In the genomic region with DNA sequence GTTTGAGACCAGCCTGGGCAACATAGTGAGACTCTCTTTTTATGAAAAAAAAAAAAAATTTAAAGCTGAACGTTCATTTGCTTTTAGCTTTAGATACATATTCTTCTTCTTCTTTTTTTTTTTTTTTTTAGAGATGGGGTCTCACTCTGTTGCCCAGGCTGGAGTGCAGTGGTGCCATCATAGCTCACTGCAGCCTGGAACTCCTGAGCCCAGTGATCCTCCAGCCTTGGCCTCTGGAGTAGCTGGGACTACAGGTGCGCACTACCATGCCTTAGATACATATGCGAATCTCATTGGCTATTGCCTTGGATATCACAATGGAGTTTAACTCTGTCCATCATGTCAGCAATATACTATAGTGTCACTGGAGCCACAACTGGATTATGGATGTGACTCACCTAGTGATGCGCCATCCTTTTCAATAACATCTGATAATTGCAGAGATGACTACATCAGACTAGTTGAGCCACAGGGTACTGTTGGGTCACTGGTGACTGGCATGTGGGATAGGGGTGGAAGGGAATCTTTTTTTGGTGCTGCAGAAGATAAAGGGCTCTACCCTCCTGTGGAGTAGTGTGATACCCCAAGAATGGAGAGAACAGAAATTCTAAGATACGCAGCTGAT, we compare ENCODE assay signal across 23 cellular contexts. TPM values are rescaled to one million over a fixed set of nuclear protein-coding genes. Genes with fewer than 3 reads are reported as not detected.
DNase-seq lines count a peak whose midpoint lies in the region; ATAC-seq and TF ChIP-seq lines count a peak whose summit lies in the region.
"Had no signal": no experiment of that assay in that cellular context is flagged by ENCODE, and none has a peak within 500 bp of the region (broad histone marks: within the 10 kb centered on the region; RNA-seq: fewer than 3 reads in every experiment).

No MANE protein-coding gene starts in this region.

- H3K4me3 ChIP-seq in epithelial cell of esophagus (ENCODE audit: low read length) = no peak overlapping the region
- H3K4me3 ChIP-seq in trophoblast cell (ENCODE audit: low read depth, low read length) = no peak overlapping the region
- H3K4me3 ChIP-seq: BLaER1 treated with 17β-estradiol and CSF1 and Interleukin-3, amounts not matched to agents 10 nM and 100 nM; dorsolateral prefrontal cortex; heart left ventricle; smooth muscle cell had no signal

- no peaks in the 10 kb centered on the region for H3K9me3 Mint-ChIP-seq in activated naive CD8-positive, alpha-beta T cell treated with anti-CD3 and anti-CD28 coated beads, Interleukin-2, amount 50 U/mL, for 24 hours
- no peaks in the 10 kb centered on the region for H3K9me3 Mint-ChIP-seq in activated naive CD8-positive, alpha-beta T cell treated with anti-CD3 and anti-CD28 coated beads for 36 hours
- H3K9me3 Mint-ChIP-seq: HFFc6; stimulated activated naive B cell treated with anti-CD40 and anti-IgM and Interleukin-4, amounts not matched to agents 10 μg/mL and 1 μg/mL and 100 μg/mL, for 72 hours; T-helper 1 cell treated with Interleukin-12 subunit alpha and Interleukin-12 subunit beta and Interleukin-4 antibody, amounts not matched to agents 30 μg/mL and 1 μg/mL, for 36 hours had no signal

- peaks cover 8% of the 10 kb centered on the region for H3K79me2 ChIP-seq in trophoblast cell (ENCODE audit: control insufficient read depth, insufficient read depth, low read length, poor library complexity)

- H3K4me1 Mint-ChIP-seq in activated naive CD8-positive, alpha-beta T cell treated with anti-CD3 and anti-CD28 coated beads, Interleukin-2, amount 50 U/mL, for 24 hours = peaks cover 37% of the 10 kb centered on the region
- H3K4me1 Mint-ChIP-seq in activated naive CD8-positive, alpha-beta T cell treated with anti-CD3 and anti-CD28 coated beads for 36 hours = peaks cover 29% of the 10 kb centered on the region

- peak; percentile 23 for ATAC-seq in activated naive CD8-positive, alpha-beta T cell treated with anti-CD3 and anti-CD28 coated beads, Interleukin-2, amount 50 U/mL, for 24 hours
- ATAC-seq in GM19035 (IDR thresholded peaks at IDR 0.05; ENCODE audit: unreplicated experiment) = no peak
- ATAC-seq: heart left ventricle; left cardiac atrium; stimulated activated naive B cell treated with anti-CD40 and anti-IgM and Interleukin-4, amounts not matched to agents 10 μg/mL and 1 μg/mL and 100 μg/mL, for 72 hours had no signal

- H3K9ac ChIP-seq in trophoblast cell (ENCODE audit: low read length) = peak overlapping the region; percentile 21
- H3K9ac ChIP-seq: BLaER1 treated with 17β-estradiol and CSF1 and Interleukin-3, amounts not matched to agents 10 nM and 100 nM; KMS-11 had no signal

- DNase-seq in activated naive CD8-positive, alpha-beta T cell treated with anti-CD3 and anti-CD28 coated beads, Interleukin-2, amount 50 U/mL, for 24 hours = no peak
- DNase-seq in activated naive CD8-positive, alpha-beta T cell treated with anti-CD3 and anti-CD28 coated beads for 36 hours = no peak
- DNase-seq in LHCN-M2 (ENCODE audit: low read depth) = peak; percentile 24
- peak; percentile 46 for DNase-seq in epithelial cell of esophagus (ENCODE audit: low read depth)
- DNase-seq in trophoblast cell = peak in 1 of 2 donors; percentile 17
- no peak for DNase-seq in Ammon's horn (ENCODE audit: low spot score)
- no peak for DNase-seq in epidermal melanocyte (ENCODE audit: insufficient read length, low spot score)
- DNase-seq: dorsolateral prefrontal cortex; heart left ventricle; HFFc6; left cardiac atrium; NCI-H1048; NCI-H1930; NCI-H526 treated with DMSO at 0.1 percent for 48 hours; stimulated activated CD4-positive, alpha-beta T cell treated with anti-CD3 and anti-CD28 coated beads, Interleukin-2, amount 100 ng/mL, for 48 hours; stimulated activated naive B cell treated with anti-CD40 and anti-IgM and Interleukin-4, amounts not matched to agents 10 μg/mL and 1 μg/mL and 100 μg/mL, for 72 hours had no signal

- H3K36me3 ChIP-seq in trophoblast cell (ENCODE audit: control insufficient read depth in 1 of 2, insufficient read depth in 2 of 2, low read length in 2 of 2) = no peaks in the 10 kb centered on the region

- H2AFZ ChIP-seq in trophoblast cell (ENCODE audit: insufficient read depth, low read length, poor library complexity) = no peak overlapping the region

- no peaks in the 10 kb centered on the region for H3K27me3 Mint-ChIP-seq in activated naive CD8-positive, alpha-beta T cell treated with anti-CD3 and anti-CD28 coated beads, Interleukin-2, amount 50 U/mL, for 24 hours
- H3K27me3 Mint-ChIP-seq in activated naive CD8-positive, alpha-beta T cell treated with anti-CD3 and anti-CD28 coated beads for 36 hours = no peaks in the 10 kb centered on the region
- H3K27me3 Mint-ChIP-seq: activated naive CD8-positive, alpha-beta T cell had no signal

- H3K27me3 ChIP-seq in trophoblast cell (ENCODE audit: insufficient read depth, low read length) = no peaks in the 10 kb centered on the region
- H3K27me3 ChIP-seq: BLaER1 treated with 17β-estradiol and CSF1 and Interleukin-3, amounts not matched to agents 10 nM and 100 nM; heart left ventricle had no signal

- WGBS in trophoblast cell (ENCODE audit: extremely low coverage, insufficient coverage, insufficient read length) = no CpG with 5 or more reads among the region's 5 CpGs

- no peaks in the 10 kb centered on the region for H3K9me3 ChIP-seq in trophoblast cell (ENCODE audit: insufficient read depth, low read depth, low read length)
- H3K9me3 ChIP-seq: BLaER1 treated with 17β-estradiol and CSF1 and Interleukin-3, amounts not matched to agents 10 nM and 100 nM; heart left ventricle had no signal

- no peak overlapping the region for H3K18ac ChIP-seq in trophoblast cell (ENCODE audit: low read length)

- H3K14ac ChIP-seq in trophoblast cell (ENCODE audit: low read length) = no peak overlapping the region

- no peak overlapping the region for H4K12ac ChIP-seq in trophoblast cell (ENCODE audit: low read depth, low read length)

- H3K4me3 Mint-ChIP-seq in activated naive CD8-positive, alpha-beta T cell treated with anti-CD3 and anti-CD28 coated beads, Interleukin-2, amount 50 U/mL, for 24 hours = no peak overlapping the region
- H3K4me3 Mint-ChIP-seq in activated naive CD8-positive, alpha-beta T cell treated with anti-CD3 and anti-CD28 coated beads for 36 hours = no peak overlapping the region
- H3K4me3 Mint-ChIP-seq: HFFc6; stimulated activated naive B cell treated with anti-CD40 and anti-IgM and Interleukin-4, amounts not matched to agents 10 μg/mL and 1 μg/mL and 100 μg/mL, for 72 hours; T-helper 1 cell treated with Interleukin-12 subunit alpha and Interleukin-12 subunit beta and Interleukin-4 antibody, amounts not matched to agents 30 μg/mL and 1 μg/mL, for 36 hours had no signal

- no peak overlapping the region for H2AK5ac ChIP-seq in trophoblast cell (ENCODE audit: low read length)

- no peak for TF ChIP-seq CTCF in epithelial cell of esophagus (IDR thresholded peaks at IDR 0.05; ENCODE audit: insufficient read depth, low read depth, low read length, missing control alignments)

- H3K4me1 ChIP-seq in trophoblast cell (ENCODE audit: control insufficient read depth in 1 of 2, insufficient read depth in 2 of 2, low read length in 2 of 2) = no peaks in the 10 kb centered on the region

- peaks cover 9% of the 10 kb centered on the region for H3K36me3 Mint-ChIP-seq in activated naive CD8-positive, alpha-beta T cell treated with anti-CD3 and anti-CD28 coated beads, Interleukin-2, amount 50 U/mL, for 24 hours (ENCODE audit: low read depth)
- peaks cover 5% of the 10 kb centered on the region for H3K36me3 Mint-ChIP-seq in activated naive CD8-positive, alpha-beta T cell treated with anti-CD3 and anti-CD28 coated beads for 36 hours
- H3K36me3 Mint-ChIP-seq: activated naive CD8-positive, alpha-beta T cell; stimulated activated naive B cell treated with anti-CD40 and anti-IgM and Interleukin-4, amounts not matched to agents 10 μg/mL and 1 μg/mL and 100 μg/mL, for 72 hours had no signal

- no peak overlapping the region for H3K4me2 ChIP-seq in trophoblast cell (ENCODE audit: low read length)
- H3K4me2 ChIP-seq: KMS-11, smooth muscle cell had no signal

- H2BK5ac ChIP-seq in trophoblast cell (ENCODE audit: low read depth, low read length, poor library complexity) = no peak overlapping the region

- peaks cover 8% of the 10 kb centered on the region for H3K79me1 ChIP-seq in trophoblast cell (ENCODE audit: low read length)

- no peak overlapping the region for H4K8ac ChIP-seq in trophoblast cell (ENCODE audit: low read depth, low read length)

- H3K4ac ChIP-seq in trophoblast cell (ENCODE audit: low read depth, low read length) = no peak overlapping the region

- H3K27ac Mint-ChIP-seq in activated naive CD8-positive, alpha-beta T cell treated with anti-CD3 and anti-CD28 coated beads, Interleukin-2, amount 50 U/mL, for 24 hours = no peak overlapping the region
- no peak overlapping the region for H3K27ac Mint-ChIP-seq in activated naive CD8-positive, alpha-beta T cell treated with anti-CD3 and anti-CD28 coated beads for 36 hours
- H3K27ac Mint-ChIP-seq: HFFc6; stimulated activated naive B cell treated with anti-CD40 and anti-IgM and Interleukin-4, amounts not matched to agents 10 μg/mL and 1 μg/mL and 100 μg/mL, for 72 hours; T-helper 1 cell treated with Interleukin-12 subunit alpha and Interleukin-12 subunit beta and Interleukin-4 antibody, amounts not matched to agents 30 μg/mL and 1 μg/mL, for 36 hours had no signal

- no peak overlapping the region for H4K91ac ChIP-seq in trophoblast cell (ENCODE audit: low read depth, low read length)

- no peak overlapping the region for H2BK120ac ChIP-seq in trophoblast cell (ENCODE audit: insufficient read depth, low read length, poor library complexity)

- no peak overlapping the region for H3K27ac ChIP-seq in trophoblast cell (ENCODE audit: low read depth, low read length)
- H3K27ac ChIP-seq: BLaER1 treated with 17β-estradiol and CSF1 and Interleukin-3, amounts not matched to agents 10 nM and 100 nM; dorsolateral prefrontal cortex; heart left ventricle; KMS-11 had no signal

- peak overlapping the region; percentile 74 for H3K23ac ChIP-seq in trophoblast cell (ENCODE audit: low read length)

- H2BK12ac ChIP-seq in trophoblast cell (ENCODE audit: low read length) = no peak overlapping the region

RNA-seq across cellular contexts. Expression of gene ADIPOR2, which starts 2.7 kb away (rescaled TPM):
- 10 to 100 TPM; 59.8 to 62.9 TPM for total RNA-seq in activated naive CD8-positive, alpha-beta T cell treated with anti-CD3 and anti-CD28 coated beads for 36 hours
- total RNA-seq in LHCN-M2 (2014; rRNA removed) = 22.1 and 26.3 TPM in 2 replicates
- polyA plus RNA-seq in LHCN-M2 (2012) = 23.9 TPM
- polyA plus RNA-seq in trophoblast cell (2013) = 37.0 and 37.3 TPM in 2 replicates

RNA-seq across cellular contexts. Expression of gene WNT5B, which starts 59.2 kb away (rescaled TPM):
- under 1 TPM; 0.08 to 0.19 TPM for total RNA-seq in activated naive CD8-positive, alpha-beta T cell treated with anti-CD3 and anti-CD28 coated beads for 36 hours
- total RNA-seq in LHCN-M2 (2014; rRNA removed) = 29.9 and 50.9 TPM in 2 replicates
- polyA plus RNA-seq in LHCN-M2 (2012) = 45.9 TPM
- 15.8 and 15.9 TPM in 2 replicates for polyA plus RNA-seq in trophoblast cell (2013)
- total RNA-seq: activated CD8-positive, alpha-beta memory T cell treated with anti-CD3 and anti-CD28 coated beads for 36 hours had no signal

Comparison
In these comparisons a context has a peak if more than half of its experiments do, and no peak if none do; other contexts are left out.
1. DNase-seq: peak in LHCN-M2 (single experiment) and epithelial cell of esophagus (single experiment); none in activated naive CD8-positive, alpha-beta T cell treated with anti-CD3 and anti-CD28 coated beads, Interleukin-2, amount 50 U/mL, for 24 hours (single experiment), activated naive CD8-positive, alpha-beta T cell treated with anti-CD3 and anti-CD28 coated beads for 36 hours (single experiment), Ammon's horn (single experiment) and epidermal melanocyte (single experiment).
2. RNA of gene WNT5B, which starts 59.2 kb away (total RNA-seq): 29.9 to 50.9 TPM in LHCN-M2; 0.08 to 0.19 TPM in activated naive CD8-positive, alpha-beta T cell treated with anti-CD3 and anti-CD28 coated beads for 36 hours; every median in the first group is over 10 times any median in the second.